Comparison of ENCODE assay signal across 17 cellular contexts in the genomic region with DNA sequence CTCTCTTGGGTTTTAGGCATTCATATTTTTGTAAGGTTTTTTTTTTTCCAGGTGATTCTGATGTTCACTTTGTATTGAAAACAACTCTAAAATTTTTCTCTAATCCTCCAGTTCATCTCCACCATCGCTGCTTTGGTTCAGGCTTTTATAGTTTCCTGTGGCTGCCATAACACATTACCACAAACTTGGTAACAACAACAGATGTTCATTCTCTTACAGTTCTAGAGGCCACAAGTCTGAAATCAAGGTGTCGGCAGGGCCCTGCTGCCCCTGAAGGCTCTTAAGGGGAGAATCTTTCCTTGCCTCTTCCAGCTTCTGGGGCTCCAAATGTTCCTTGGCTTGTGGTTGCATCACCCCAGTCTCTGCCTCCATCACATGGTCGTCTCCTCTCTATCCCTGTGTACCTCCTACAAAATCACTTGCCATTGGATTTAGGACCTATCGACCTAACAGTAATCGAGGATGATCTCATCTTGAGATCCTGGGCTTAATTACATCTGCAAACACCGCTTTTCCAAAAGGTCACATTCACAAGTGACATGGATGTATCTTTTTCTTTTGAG. TPM values are rescaled to one million over a fixed set of nuclear protein-coding genes. Genes with fewer than 3 reads are reported as not detected.
A peak's percentile ranks its signal among the peaks of the same experiment; 100 is the strongest.
DNase-seq lines count a peak whose midpoint lies in the region; ATAC-seq and TF ChIP-seq lines count a peak whose summit lies in the region.
"Had no signal": no experiment of that assay in that cellular context is flagged by ENCODE, and none has a peak within 500 bp of the region (broad histone marks: within the 10 kb centered on the region; RNA-seq: fewer than 3 reads in every experiment).

No MANE protein-coding gene starts in this region.

- DNase-seq in activated T-cell treated with anti-CD3 and anti-CD28 coated beads, Interleukin-2, amount 50 U/mL, for 72 hours, result no peak
- no peak for DNase-seq in activated T-cell treated with anti-CD3 and anti-CD28 coated beads, Interleukin-2, amount 50 U/mL, for 48 hours
- no peak for DNase-seq in central memory CD8-positive, alpha-beta T cell (ENCODE audit: low spot score in 2 of 2)
- no peak for DNase-seq in NCI-H1092 treated with DMSO at 0.1 percent for 48 hours (lab: John Stamatoyannopoulos, UW)
- DNase-seq: ACHN; activated B cell treated with CpG ODN at 0.5 μM for 24 hours; GOT3; NCI-H1436 treated with DMSO at 0.1 percent for 48 hours; NCI-H446 treated with DMSO at 0.1 percent for 48 hours; stimulated activated CD4-positive, alpha-beta T cell treated with anti-CD3 and anti-CD28 coated beads, Interleukin-4, amount 100 ng/mL, for 24 hours; uterus had no signal

- no peaks in the 10 kb centered on the region for H4K20me1 ChIP-seq in OCI-LY1 (ENCODE audit: insufficient read depth, low read length)

- H3K36me3 Mint-ChIP-seq in activated T-cell treated with anti-CD3 and anti-CD28 coated beads, Interleukin-2, amount 50 U/mL, for 72 hours (ENCODE audit: insufficient read depth in 2 of 2), result peaks cover 3 to 4% of the 10 kb centered on the region in 2 donors
- peaks cover 3% of the 10 kb centered on the region for H3K36me3 Mint-ChIP-seq in central memory CD8-positive, alpha-beta T cell (ENCODE audit: insufficient read depth)

- TF ChIP-seq CTCF in OCI-LY1 (IDR thresholded peaks at IDR 0.05; ENCODE audit: low read length), result no peak

- no peaks in the 10 kb centered on the region for H3K27me3 ChIP-seq in OCI-LY1 (ENCODE audit: insufficient read depth, low read length)
- no peaks in the 10 kb centered on the region for H3K27me3 ChIP-seq in thymus (ENCODE audit: control insufficient read depth, insufficient read depth)
- H3K27me3 ChIP-seq: uterus had no signal

- H3K9ac ChIP-seq in OCI-LY1 (ENCODE audit: low read length), result peak overlapping the region; percentile 42

- no peak overlapping the region for H2AFZ ChIP-seq in OCI-LY1 (ENCODE audit: low read length)

- no peaks in the 10 kb centered on the region for H3F3A ChIP-seq in OCI-LY1 (ENCODE audit: insufficient read depth, low read length)

- peaks cover 50% of the 10 kb centered on the region for H3K4me1 Mint-ChIP-seq in activated T-cell treated with anti-CD3 and anti-CD28 coated beads, Interleukin-2, amount 50 U/mL, for 72 hours (ENCODE audit: low read depth)
- H3K4me1 Mint-ChIP-seq in central memory CD8-positive, alpha-beta T cell, result peaks cover 35% of the 10 kb centered on the region

- peak overlapping the region; percentile 30; the same call in 1 of the 2 replicates for H3K4me2 ChIP-seq in OCI-LY1 (ENCODE audit: low read length)

- no peaks in the 10 kb centered on the region for H3K9me2 ChIP-seq in OCI-LY1 (ENCODE audit: low read depth, low read length)

- H3K9me3 Mint-ChIP-seq in activated T-cell treated with anti-CD3 and anti-CD28 coated beads, Interleukin-2, amount 50 U/mL, for 72 hours, result peaks cover 0 to 3% of the 10 kb centered on the region in 2 donors
- no peaks in the 10 kb centered on the region for H3K9me3 Mint-ChIP-seq in central memory CD8-positive, alpha-beta T cell
- H3K9me3 Mint-ChIP-seq: activated B cell treated with CpG ODN at 0.5 μM for 24 hours had no signal

- H3K4me1 ChIP-seq in OCI-LY1 (ENCODE audit: insufficient read depth, low read length, severe bottlenecking) (peaks cover 94% of the 10 kb centered on the region), thymus (ENCODE audit: control insufficient read depth, insufficient read depth, low read length) (peaks cover 70% of the 10 kb centered on the region)
- H3K4me1 ChIP-seq: uterus had no signal

- H3K27ac Mint-ChIP-seq in activated T-cell treated with anti-CD3 and anti-CD28 coated beads, Interleukin-2, amount 50 U/mL, for 72 hours, result no peak overlapping the region
- no peak overlapping the region for H3K27ac Mint-ChIP-seq in central memory CD8-positive, alpha-beta T cell (ENCODE audit: low read depth)
- H3K27ac Mint-ChIP-seq: activated B cell treated with CpG ODN at 0.5 μM for 24 hours had no signal

- H3K4me3 ChIP-seq in OCI-LY1 (ENCODE audit: low read depth, low read length, poor library complexity, severe bottlenecking) (no peak overlapping the region), thymus (ENCODE audit: low read length) (peak overlapping the region; percentile 21)
- H3K4me3 ChIP-seq: uterus had no signal

- H3K27me3 Mint-ChIP-seq in activated T-cell treated with anti-CD3 and anti-CD28 coated beads, Interleukin-2, amount 50 U/mL, for 72 hours (ENCODE audit: low read depth), result no peaks in the 10 kb centered on the region
- H3K27me3 Mint-ChIP-seq in central memory CD8-positive, alpha-beta T cell, result no peaks in the 10 kb centered on the region
- H3K27me3 Mint-ChIP-seq: activated B cell treated with CpG ODN at 0.5 μM for 24 hours had no signal

- H3K9me3 ChIP-seq in OCI-LY1 (ENCODE audit: low read length) (no peaks in the 10 kb centered on the region), thymus (ENCODE audit: control insufficient read depth) (no peaks in the 10 kb centered on the region)
- H3K9me3 ChIP-seq: uterus had no signal

- peak overlapping the region; percentile 32 to 54 for H3K4me3 Mint-ChIP-seq in activated T-cell treated with anti-CD3 and anti-CD28 coated beads, Interleukin-2, amount 50 U/mL, for 72 hours
- peak overlapping the region; percentile 10 for H3K4me3 Mint-ChIP-seq in central memory CD8-positive, alpha-beta T cell
- H3K4me3 Mint-ChIP-seq: activated B cell treated with CpG ODN at 0.5 μM for 24 hours, IgD-negative memory B cell had no signal

- H3K27ac ChIP-seq in OCI-LY1 (ENCODE audit: low read depth, low read length, poor library complexity, severe bottlenecking) (peak overlapping the region; percentile 95), thymus (ENCODE audit: low read depth) (peak overlapping the region; percentile 93)

- ATAC-seq in activated T-cell treated with anti-CD3 and anti-CD28 coated beads, Interleukin-2, amount 50 U/mL, for 72 hours (replicated peaks in 1 of 2), result peak in 1 of 2 donors; percentile 44
- no peak for ATAC-seq in central memory CD8-positive, alpha-beta T cell (replicated peaks; ENCODE audit: extremely low read depth, poor library complexity, severe bottlenecking)
- no peak for ATAC-seq in HG03045 (IDR thresholded peaks at IDR 0.05; ENCODE audit: unreplicated experiment)
- no peak for ATAC-seq in HG02840 (IDR thresholded peaks at IDR 0.05; ENCODE audit: low FRiP score, unreplicated experiment)
- ATAC-seq: PC-3 had no signal

- WGBS in thymus, result 51% methylated on average over 6 of the region's 6 CpGs

- no peaks in the 10 kb centered on the region for H3K36me3 ChIP-seq in OCI-LY1 (ENCODE audit: insufficient read depth, low read length)
- H3K36me3 ChIP-seq in thymus (ENCODE audit: control insufficient read depth, insufficient read depth), result peaks cover 3% of the 10 kb centered on the region
- H3K36me3 ChIP-seq: uterus had no signal

- no peaks in the 10 kb centered on the region for H3K79me2 ChIP-seq in OCI-LY1 (ENCODE audit: insufficient read depth, low read length)

RNA-seq across cellular contexts. Expression of a gene that starts 55.2 kb away (rescaled TPM):
- total RNA-seq in activated T-cell treated with anti-CD3 and anti-CD28 coated beads, Interleukin-2, amount 50 U/mL, for 72 hours, result 10 to 100 TPM; 11.3 to 11.7 TPM
- 8.6 TPM for polyA plus RNA-seq in thymus
